In genomic region chr14:70426555-70426954, GRCh38 we compare ENCODE assay signal across 4 cellular contexts. TPM values are rescaled to one million over a fixed set of nuclear protein-coding genes. Genes with fewer than 3 reads are reported as not detected.
"Had no signal": no experiment of that assay in that cellular context is flagged by ENCODE, and none has a peak within 500 bp of the region (broad histone marks: within the 10 kb centered on the region; RNA-seq: fewer than 3 reads in every experiment).

No MANE protein-coding gene starts in this region.

RNA-seq across cellular contexts. Expression of gene ADAM21, which starts 25.4 kb away (rescaled TPM):
- total RNA-seq: OCI-LY7, PC-9, Peyer's patch, SK-MEL-5 had no signal
